Comparison of ENCODE assay signal across 22 cellular contexts in genomic region chr1:85700422-85700821, GRCh38. TPM values are rescaled to one million over a fixed set of nuclear protein-coding genes. Genes with fewer than 3 reads are reported as not detected.
DNase-seq lines count a peak whose midpoint lies in the region; ATAC-seq, FAIRE-seq and TF ChIP-seq lines count a peak whose summit lies in the region.
"Had no signal": no experiment of that assay in that cellular context is flagged by ENCODE, and none has a peak within 500 bp of the region (broad histone marks: within the 10 kb centered on the region; RNA-seq: fewer than 3 reads in every experiment).

No MANE protein-coding gene starts in this region.

- no peaks in the 10 kb centered on the region for H3K9me3 ChIP-seq in SK-N-MC (ENCODE audit: low read depth, low read length)
- H3K9me3 ChIP-seq in adipocyte (ENCODE audit: control insufficient read depth, low read length), result no peaks in the 10 kb centered on the region
- H3K9me3 ChIP-seq: A549 had no signal

- peaks cover 77% of the 10 kb centered on the region for H3K36me3 ChIP-seq in SK-N-MC (ENCODE audit: insufficient read depth, low read length)
- H3K36me3 ChIP-seq in adipocyte (ENCODE audit: control insufficient read depth, insufficient read depth, low read length, severe bottlenecking), result peaks cover 78% of the 10 kb centered on the region

- peak; percentile 24 for FAIRE-seq in GM18507 (lab: Jason Lieb, UNC)
- FAIRE-seq: A549, GM12891 had no signal

- H3K4me3 ChIP-seq in SK-N-MC (no peak overlapping the region), adipocyte (ENCODE audit: low read length) (no peak overlapping the region), fibroblast of villous mesenchyme (ENCODE audit: low read depth, low read length) (no peak overlapping the region)
- H3K4me3 ChIP-seq: A549, GM23248 had no signal

- no peaks in the 10 kb centered on the region for H3K4me1 ChIP-seq in adipocyte (ENCODE audit: control insufficient read depth, insufficient read depth, low read length)
- H3K4me1 ChIP-seq: A549 had no signal

- no peaks in the 10 kb centered on the region for H3K27me3 ChIP-seq in adipocyte (replicated peaks; ENCODE audit: control insufficient read depth, insufficient read depth, low read length)

- peak overlapping the region; percentile 79 for H3K27ac ChIP-seq in SK-N-MC
- H3K27ac ChIP-seq: A549, GM23248 had no signal

- H3K9ac ChIP-seq in SK-N-MC (ENCODE audit: insufficient read length), result no peak overlapping the region
- no peak overlapping the region for H3K9ac ChIP-seq in adipocyte (ENCODE audit: low read length)
- H3K9ac ChIP-seq: GM23248 had no signal

- ATAC-seq in GM21515 (IDR thresholded peaks at IDR 0.05; ENCODE audit: unreplicated experiment), result no peak
- ATAC-seq in HG03159 (IDR thresholded peaks at IDR 0.05; ENCODE audit: unreplicated experiment), result no peak
- ATAC-seq: A549, HCT116 had no signal

- DNase-seq in GM18507 (ENCODE audit: extremely low spot score, insufficient read length, low read depth) (no peak), SK-N-MC (ENCODE audit: low read depth, low spot score) (peak; percentile 47), adipocyte (ENCODE audit: low read depth) (peak; percentile 69), fibroblast of villous mesenchyme (ENCODE audit: low read depth) (peak; percentile 19), NCI-H2081 treated with DMSO at 0.1 percent for 48 hours (lab: John Stamatoyannopoulos, UW) (no peak), mucosa of gallbladder (ENCODE audit: low spot score) (no peak)
- DNase-seq: 8988T; C1 segment of cervical spinal cord; Calu3; CD4-positive, alpha-beta memory T cell; COR-L47; DMS53; DMS79 treated with DMSO at 0.1 percent for 48 hours; GF-D8; GM23248; H9; HFFc6 had no signal

- no peak for TF ChIP-seq CTCF in fibroblast of villous mesenchyme (IDR thresholded peaks at IDR 0.05; ENCODE audit: insufficient read depth, low read depth, low read length)

RNA-seq across cellular contexts. Expression of gene ZNHIT6, which starts 7.8 kb away (rescaled TPM):
- total RNA-seq in fibroblast of villous mesenchyme (10.3 and 17.3 TPM in 2 replicates), mucosa of gallbladder (10.1 TPM)

Comparison
In these comparisons a context has a peak if more than half of its experiments do, and no peak if none do; other contexts are left out.
1. DNase-seq: peak in SK-N-MC (single experiment), adipocyte (single experiment) and fibroblast of villous mesenchyme (single experiment); none in GM18507 (single experiment), NCI-H2081 treated with DMSO at 0.1 percent for 48 hours (single experiment) and mucosa of gallbladder (single experiment).